ENCODE assay signal across 1 cellular context in the genomic region with DNA sequence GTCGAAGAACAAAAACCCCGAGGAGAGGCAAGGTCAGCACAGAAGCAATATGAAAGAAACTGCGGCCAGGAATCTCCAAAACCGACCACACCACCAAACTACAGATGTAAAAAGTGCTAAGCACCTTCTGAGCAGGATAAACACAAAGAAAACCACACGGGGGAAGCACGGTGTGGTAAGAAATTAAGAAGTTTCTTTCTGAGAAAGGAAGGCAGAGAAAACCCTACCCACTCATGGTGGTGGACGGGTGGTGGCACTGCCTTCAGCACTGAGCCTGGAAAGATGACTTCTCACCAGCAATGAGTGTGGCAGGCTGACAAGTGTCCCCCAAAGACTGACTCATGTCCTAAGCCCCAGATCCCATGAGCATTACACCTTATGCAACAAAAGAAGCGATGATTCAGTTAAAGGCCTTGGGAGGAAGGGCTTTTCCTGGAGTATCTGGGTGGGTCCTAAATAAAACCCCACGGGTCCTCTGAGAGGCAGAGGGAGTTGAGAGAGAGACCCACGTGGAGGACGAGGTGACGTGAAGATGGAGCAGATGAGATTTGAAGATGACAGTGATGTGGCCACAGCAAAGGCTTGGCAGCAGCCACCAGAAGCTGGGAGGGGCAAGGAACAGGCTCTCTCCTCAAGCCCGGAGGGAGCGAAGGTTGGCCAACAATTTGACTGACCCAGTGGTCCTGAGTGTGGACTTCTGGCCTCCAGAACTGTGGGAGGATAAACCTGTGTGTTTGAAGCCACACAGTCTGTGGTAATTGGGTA.
TF ChIP-seq lines count a peak whose summit lies in the region.

No MANE protein-coding gene starts in this region.

TF ChIP-seq in HepG2, 621 proteins besides CTCF, POLR2A, EP300 and RAD21 (continued from another document):
- TF ChIP-seq, protein P1, sequence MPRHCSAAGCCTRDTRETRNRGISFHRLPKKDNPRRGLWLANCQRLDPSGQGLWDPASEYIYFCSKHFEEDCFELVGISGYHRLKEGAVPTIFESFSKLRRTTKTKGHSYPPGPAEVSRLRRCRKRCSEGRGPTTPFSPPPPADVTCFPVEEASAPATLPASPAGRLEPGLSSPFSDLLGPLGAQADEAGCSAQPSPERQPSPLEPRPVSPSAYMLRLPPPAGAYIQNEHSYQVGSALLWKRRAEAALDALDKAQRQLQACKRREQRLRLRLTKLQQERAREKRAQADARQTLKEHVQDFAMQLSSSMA (CRISPR knock-in tag; IDR thresholded peaks at IDR 0.05): no peak
- TF ChIP-seq ZNF431 (CRISPR knock-in tag; IDR thresholded peaks at IDR 0.05; ENCODE audit: borderline replicate concordance, low read depth): no peak
- TF ChIP-seq, protein P2, sequence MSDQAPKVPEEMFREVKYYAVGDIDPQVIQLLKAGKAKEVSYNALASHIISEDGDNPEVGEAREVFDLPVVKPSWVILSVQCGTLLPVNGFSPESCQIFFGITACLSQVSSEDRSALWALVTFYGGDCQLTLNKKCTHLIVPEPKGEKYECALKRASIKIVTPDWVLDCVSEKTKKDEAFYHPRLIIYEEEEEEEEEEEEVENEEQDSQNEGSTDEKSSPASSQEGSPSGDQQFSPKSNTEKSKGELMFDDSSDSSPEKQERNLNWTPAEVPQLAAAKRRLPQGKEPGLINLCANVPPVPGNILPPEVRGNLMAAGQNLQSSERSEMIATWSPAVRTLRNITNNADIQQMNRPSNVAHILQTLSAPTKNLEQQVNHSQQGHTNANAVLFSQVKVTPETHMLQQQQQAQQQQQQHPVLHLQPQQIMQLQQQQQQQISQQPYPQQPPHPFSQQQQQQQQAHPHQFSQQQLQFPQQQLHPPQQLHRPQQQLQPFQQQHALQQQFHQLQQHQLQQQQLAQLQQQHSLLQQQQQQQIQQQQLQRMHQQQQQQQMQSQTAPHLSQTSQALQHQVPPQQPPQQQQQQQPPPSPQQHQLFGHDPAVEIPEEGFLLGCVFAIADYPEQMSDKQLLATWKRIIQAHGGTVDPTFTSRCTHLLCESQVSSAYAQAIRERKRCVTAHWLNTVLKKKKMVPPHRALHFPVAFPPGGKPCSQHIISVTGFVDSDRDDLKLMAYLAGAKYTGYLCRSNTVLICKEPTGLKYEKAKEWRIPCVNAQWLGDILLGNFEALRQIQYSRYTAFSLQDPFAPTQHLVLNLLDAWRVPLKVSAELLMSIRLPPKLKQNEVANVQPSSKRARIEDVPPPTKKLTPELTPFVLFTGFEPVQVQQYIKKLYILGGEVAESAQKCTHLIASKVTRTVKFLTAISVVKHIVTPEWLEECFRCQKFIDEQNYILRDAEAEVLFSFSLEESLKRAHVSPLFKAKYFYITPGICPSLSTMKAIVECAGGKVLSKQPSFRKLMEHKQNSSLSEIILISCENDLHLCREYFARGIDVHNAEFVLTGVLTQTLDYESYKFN (CRISPR knock-in tag; conservative IDR thresholded peaks at IDR 0.05): no peak
- no peak for TF ChIP-seq RFX1 (IDR thresholded peaks at IDR 0.05)
- TF ChIP-seq, protein P3, sequence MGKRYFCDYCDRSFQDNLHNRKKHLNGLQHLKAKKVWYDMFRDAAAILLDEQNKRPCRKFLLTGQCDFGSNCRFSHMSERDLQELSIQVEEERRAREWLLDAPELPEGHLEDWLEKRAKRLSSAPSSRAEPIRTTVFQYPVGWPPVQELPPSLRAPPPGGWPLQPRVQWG (CRISPR knock-in tag; IDR thresholded peaks at IDR 0.05; ENCODE audit: borderline replicate concordance, low read depth): no peak
- no peak for TF ChIP-seq ZKSCAN5 (CRISPR knock-in tag; IDR thresholded peaks at IDR 0.05)
- TF ChIP-seq ZNF772 (CRISPR knock-in tag; IDR thresholded peaks at IDR 0.05): no peak
